ENCODE assay signal across 21 cellular contexts in genomic region chr21:16993416-16994044, GRCh38.
"Had no signal": no experiment of that assay in that cellular context is flagged by ENCODE, and none has a peak within 500 bp of the region (broad histone marks: within the 10 kb centered on the region; RNA-seq: fewer than 3 reads in every experiment).

No MANE protein-coding gene starts in this region.

- H3K9me3 ChIP-seq: SJSA1 had no signal

- H3K36me3 ChIP-seq: SJSA1 had no signal

- H3K27me3 ChIP-seq: SJSA1 had no signal

- H3K4me2 ChIP-seq: KMS-11 had no signal

- DNase-seq: Kasumi-1, MM.1S, NCI-H1092 treated with DMSO at 0.1 percent for 48 hours, NCI-H1436, NCI-H187, NCI-H2029, NCI-H2081 treated with DMSO at 0.1 percent for 48 hours, NCI-H2171, NCI-H226, NCI-H446, NCI-H510A, NCI-H524 treated with DMSO at 0.1 percent for 48 hours, NCI-H69, NCI-H774, Right ventricle myocardium superior, RPMI8226, SIG-M5 had no signal

- FAIRE-seq: K562, RCC 7860 had no signal

- ATAC-seq: K562 had no signal

- H3K9ac ChIP-seq: KMS-11 had no signal

- H3K27ac ChIP-seq: KMS-11, SJSA1 had no signal

- H3K4me1 ChIP-seq: SJSA1 had no signal

- H3K4me3 ChIP-seq: K562, SJSA1 had no signal
